25 cellular contexts compared by ENCODE assay signal in genomic region chr2:46195819-46196218, GRCh38.
"Had no signal": no experiment of that assay in that cellular context is flagged by ENCODE, and none has a peak within 500 bp of the region (broad histone marks: within the 10 kb centered on the region; RNA-seq: fewer than 3 reads in every experiment).

No MANE protein-coding gene starts in this region.

- H3K9me3 ChIP-seq: esophagus muscularis mucosa, gastroesophageal sphincter, heart left ventricle, left lung, lower lobe of right lung, prostate gland, thyroid gland had no signal

- H3K4me3 ChIP-seq: coronary artery, esophagus muscularis mucosa, gastroesophageal sphincter, heart left ventricle, hepatocyte, left lung, lower lobe of right lung, prostate gland, skin epidermis, thyroid gland had no signal

- H3K4me2 ChIP-seq: hepatocyte had no signal

- H3K27me3 ChIP-seq: esophagus muscularis mucosa, foreskin keratinocyte, gastroesophageal sphincter, heart left ventricle, hepatocyte, left lung, thyroid gland had no signal

- H3K4me1 ChIP-seq: gastroesophageal sphincter, prostate gland had no signal

- ATAC-seq: foreskin keratinocyte; gastroesophageal sphincter; left lung; natural killer cell treated with Interleukin-12 subunit alpha and Interleukin-12 subunit beta and Interleukin-15 and Interleukin-18, amount 100 ng/mL, for 72 hours; right cardiac atrium; stimulated activated naive CD8-positive, alpha-beta T cell treated with anti-CD3 and anti-CD28 coated beads, Interleukin-15, amount 100 ng/mL, for 72 hours had no signal

- DNase-seq: dermis blood vessel endothelial cell; effector memory CD4-positive, alpha-beta T cell; foreskin keratinocyte; kidney; left lung; lower lobe of right lung; naive B cell; right cardiac atrium; stimulated activated CD4-positive, alpha-beta T cell treated with anti-CD3 and anti-CD28 coated beads, Interleukin-12 subunit alpha, Interleukin-12 subunit beta, amount 100 ng/mL, for 4 hours; stimulated activated CD4-positive, alpha-beta T cell treated with anti-CD3 and anti-CD28 coated beads, Interleukin-1b, Interleukin-23, amount 100 ng/mL, for 48 hours; stimulated activated CD4-positive, alpha-beta T cell treated with anti-CD3 and anti-CD28 coated beads, Interleukin-4, amount 100 ng/mL, for 1 hour; stimulated activated CD8-positive, alpha-beta memory T cell treated with anti-CD3 and anti-CD28 coated beads, Interleukin-4, amount 100 ng/mL, for 48 hours; stimulated activated naive CD4-positive, alpha-beta T cell; stimulated activated naive CD8-positive, alpha-beta T cell treated with anti-CD3 and anti-CD28 coated beads, Interleukin-15, amount 100 ng/mL, for 72 hours; thyroid gland had no signal

- H2AFZ ChIP-seq: hepatocyte had no signal

- H3K27ac ChIP-seq: coronary artery, esophagus muscularis mucosa, foreskin keratinocyte, gastroesophageal sphincter, hepatocyte, lower lobe of right lung, prostate gland, thyroid gland had no signal

- H3K36me3 ChIP-seq: esophagus muscularis mucosa, gastroesophageal sphincter, heart left ventricle, left lung, lower lobe of right lung, prostate gland, thyroid gland had no signal

- FAIRE-seq: endothelial cell of umbilical vein, kidney, urothelium cell line had no signal

- H3K79me2 ChIP-seq: hepatocyte had no signal
